28 cellular contexts compared by ENCODE assay signal in the genomic region with DNA sequence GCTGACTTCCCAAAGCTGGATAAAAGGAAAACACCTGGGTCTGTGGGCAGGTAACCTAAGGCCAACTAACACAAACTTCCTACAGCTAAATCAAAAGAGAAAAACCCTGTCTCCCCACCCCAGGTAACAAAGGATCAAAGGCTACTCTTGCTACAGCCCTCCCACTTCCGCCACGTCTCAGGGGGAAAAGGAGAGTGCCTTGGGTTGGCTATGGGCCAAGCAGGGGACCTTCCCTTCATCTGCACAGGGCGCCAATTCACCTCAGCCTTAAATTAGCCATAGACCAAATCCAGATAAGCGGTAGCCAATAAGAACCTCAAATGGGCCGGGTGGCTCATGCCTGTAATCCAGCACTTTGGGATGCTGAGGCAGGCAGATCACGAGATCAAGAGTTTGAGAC.
"Had no signal": no experiment of that assay in that cellular context is flagged by ENCODE, and none has a peak within 500 bp of the region (broad histone marks: within the 10 kb centered on the region; RNA-seq: fewer than 3 reads in every experiment).

No MANE protein-coding gene starts in this region.

- ATAC-seq: effector memory CD8-positive, alpha-beta T cell; heart right ventricle; left colon; left ventricle myocardium superior; lower lobe of right lung; natural killer cell; psoas muscle; right cardiac atrium; stimulated activated memory B cell treated with anti-CD40 and anti-IgM and Interleukin-4, amounts not matched to agents 10 μg/mL and 1 μg/mL and 100 μg/mL, for 72 hours; stimulated activated naive CD8-positive, alpha-beta T cell treated with anti-CD3 and anti-CD28 coated beads, Interleukin-15, Interleukin-2, amounts not matched to agents 100 U/mL and 50 U/mL, for 24 hours had no signal

- DNase-seq: cortex of kidney; effector memory CD8-positive, alpha-beta T cell; erythroblast; esophagus squamous epithelium; foreskin melanocyte; glutamatergic neuron; heart right ventricle; hippocampal formation; immature natural killer cell; islet precursor cell; kidney glomerular epithelial cell; left colon; left ventricle myocardium superior; lower lobe of right lung; natural killer cell; occipital lobe; ovary; posterior cingulate gyrus; psoas muscle; right cardiac atrium; sigmoid colon; spleen; stimulated activated CD4-positive, alpha-beta T cell treated with anti-CD3 and anti-CD28 coated beads, Interleukin-4, amount 100 ng/mL, for 4 hours; stimulated activated naive CD8-positive, alpha-beta T cell treated with anti-CD3 and anti-CD28 coated beads, Interleukin-15, Interleukin-2, amounts not matched to agents 100 U/mL and 50 U/mL, for 24 hours; substantia nigra; testis; tibial artery had no signal
